8 cellular contexts compared by ENCODE assay signal in the genomic region with DNA sequence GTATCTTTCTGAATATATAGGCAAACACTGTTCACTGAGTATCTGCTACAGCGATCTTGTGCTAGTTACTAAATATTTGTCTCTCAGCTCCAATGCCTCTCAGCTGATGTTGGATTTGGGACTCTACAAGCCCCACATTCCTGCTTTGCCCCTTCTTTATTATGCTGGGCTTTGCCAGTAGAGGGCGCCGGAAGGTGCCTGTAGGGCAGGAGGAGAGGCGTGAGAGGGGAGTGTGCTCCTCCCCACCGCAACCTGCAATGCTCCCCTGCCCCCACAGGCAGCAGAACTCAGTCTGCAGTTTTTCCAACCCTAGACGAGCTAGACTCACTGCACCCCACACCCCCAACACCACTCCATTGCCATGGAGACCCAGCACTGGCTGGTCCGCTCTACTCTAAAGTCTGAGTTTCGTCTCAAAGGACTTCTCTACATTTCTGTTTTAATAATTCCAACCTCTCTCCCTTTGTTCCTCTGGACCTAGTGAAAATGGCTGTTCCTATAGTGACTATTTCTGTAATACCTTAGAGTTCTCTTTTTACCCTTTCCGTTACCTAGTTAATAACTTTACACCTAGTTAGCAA.
DNase-seq lines count a peak whose midpoint lies in the region; ATAC-seq and TF ChIP-seq lines count a peak whose summit lies in the region.

No MANE protein-coding gene starts in this region.

- CTCF ChIA-PET in activated CD8-positive, alpha-beta T cell treated with anti-CD3 and anti-CD28 coated beads for 36 hours (lab: Charles Lee), result interaction anchor here (0.7 kb wide), 1 partner anchor 17 kb away, joined by 3 read pairs; no protein-coding TSS in a partner anchor
- CTCF ChIA-PET in activated CD8-positive, alpha-beta memory T cell treated with anti-CD3 and anti-CD28 coated beads, Interleukin-2, amount 10 ng/mL, durations not matched to agents 7 days and 5 days (lab: Charles Lee), result interaction anchor here (0.8 to 1.0 kb wide), 3 partner anchors 10 to 126 kb away, joined by 3 read pairs; no protein-coding TSS in a partner anchor

- intact Hi-C loops in activated CD8-positive, alpha-beta T cell treated with anti-CD3 and anti-CD28 coated beads for 36 hours (cut with micrococcal nuclease), result no loop called here

- no peaks in the 10 kb centered on the region for H3K27me3 ChIP-seq in Peyer's patch

- H3K9me3 ChIP-seq in Peyer's patch, result no peaks in the 10 kb centered on the region

- peak; percentile 70 for ATAC-seq in GM19043 (IDR thresholded peaks at IDR 0.05; ENCODE audit: low read depth, unreplicated experiment)
- peak; percentile 51 for ATAC-seq in activated CD8-positive, alpha-beta T cell treated with anti-CD3 and anti-CD28 coated beads for 36 hours
- no peak for ATAC-seq in activated CD8-positive, alpha-beta memory T cell treated with anti-CD3 and anti-CD28 coated beads, Interleukin-2, amount 10 ng/mL, durations not matched to agents 7 days and 5 days

- no peaks in the 10 kb centered on the region for H3K36me3 ChIP-seq in Peyer's patch

- peaks cover 1% of the 10 kb centered on the region for H3K27me3 Mint-ChIP-seq in activated CD8-positive, alpha-beta T cell treated with anti-CD3 and anti-CD28 coated beads for 36 hours
- no peaks in the 10 kb centered on the region for H3K27me3 Mint-ChIP-seq in activated CD8-positive, alpha-beta memory T cell treated with anti-CD3 and anti-CD28 coated beads, Interleukin-2, amount 10 ng/mL, durations not matched to agents 7 days and 5 days

- DNase-seq in HPDE6-E6E7 (ENCODE audit: extremely low spot score) (peak; percentile 13), Peyer's patch (no peak), NCI-H2107 (lab: John Stamatoyannopoulos, UW) (no peak)
- DNase-seq in activated CD8-positive, alpha-beta T cell treated with anti-CD3 and anti-CD28 coated beads for 36 hours, result peak; percentile 41
- DNase-seq in stimulated activated CD4-positive, alpha-beta T cell treated with anti-CD3 and anti-CD28 coated beads, Interleukin-15, amount 100 ng/mL, for 24 hours, result peak; percentile 44
- no peak for DNase-seq in activated CD8-positive, alpha-beta memory T cell treated with anti-CD3 and anti-CD28 coated beads, Interleukin-2, amount 10 ng/mL, durations not matched to agents 7 days and 5 days

- TF ChIP-seq CTCF in C4-2B (conservative IDR thresholded peaks at IDR 0.05), result peak; percentile 74
- peak; percentile 52 for TF ChIP-seq CTCF in activated CD8-positive, alpha-beta T cell treated with anti-CD3 and anti-CD28 coated beads for 36 hours (IDR thresholded peaks at IDR 0.05)
- TF ChIP-seq CTCF in Peyer's patch (IDR thresholded peaks at IDR 0.05), result peak in 2 of 6 experiments; percentile 7 to 20

- no peak overlapping the region for H3K4me3 ChIP-seq in Peyer's patch

- no peaks in the 10 kb centered on the region for H3K4me1 ChIP-seq in Peyer's patch

- H3K4me3 Mint-ChIP-seq in activated CD8-positive, alpha-beta T cell treated with anti-CD3 and anti-CD28 coated beads for 36 hours, result no peak overlapping the region
- no peak overlapping the region for H3K4me3 Mint-ChIP-seq in activated CD8-positive, alpha-beta memory T cell treated with anti-CD3 and anti-CD28 coated beads, Interleukin-2, amount 10 ng/mL, durations not matched to agents 7 days and 5 days

- no peak overlapping the region for H3K27ac ChIP-seq in C4-2B
- no peak overlapping the region for H3K27ac ChIP-seq in Peyer's patch

- H3K4me1 Mint-ChIP-seq in activated CD8-positive, alpha-beta T cell treated with anti-CD3 and anti-CD28 coated beads for 36 hours (ENCODE audit: low read depth), result no peaks in the 10 kb centered on the region
- peaks cover under 1% of the 10 kb centered on the region for H3K4me1 Mint-ChIP-seq in activated CD8-positive, alpha-beta memory T cell treated with anti-CD3 and anti-CD28 coated beads, Interleukin-2, amount 10 ng/mL, durations not matched to agents 7 days and 5 days

- no peak for TF ChIP-seq POLR2A in Peyer's patch (IDR thresholded peaks at IDR 0.05)

- no peak overlapping the region for H3K27ac Mint-ChIP-seq in activated CD8-positive, alpha-beta T cell treated with anti-CD3 and anti-CD28 coated beads for 36 hours
- H3K27ac Mint-ChIP-seq in activated CD8-positive, alpha-beta memory T cell treated with anti-CD3 and anti-CD28 coated beads, Interleukin-2, amount 10 ng/mL, durations not matched to agents 7 days and 5 days, result no peak overlapping the region

- H3K9me3 Mint-ChIP-seq in activated CD8-positive, alpha-beta T cell treated with anti-CD3 and anti-CD28 coated beads for 36 hours, result no peaks in the 10 kb centered on the region
- H3K9me3 Mint-ChIP-seq in activated CD8-positive, alpha-beta memory T cell treated with anti-CD3 and anti-CD28 coated beads, Interleukin-2, amount 10 ng/mL, durations not matched to agents 7 days and 5 days (ENCODE audit: low read depth), result no peaks in the 10 kb centered on the region

- POLR2A ChIA-PET in activated CD8-positive, alpha-beta T cell treated with anti-CD3 and anti-CD28 coated beads for 36 hours (lab: Charles Lee), result no interaction called here

- H3K36me3 Mint-ChIP-seq in activated CD8-positive, alpha-beta T cell treated with anti-CD3 and anti-CD28 coated beads for 36 hours (ENCODE audit: low read depth), result no peaks in the 10 kb centered on the region
- H3K36me3 Mint-ChIP-seq in activated CD8-positive, alpha-beta memory T cell treated with anti-CD3 and anti-CD28 coated beads, Interleukin-2, amount 10 ng/mL, durations not matched to agents 7 days and 5 days, result no peaks in the 10 kb centered on the region

Comparison
In these comparisons a context has a peak if more than half of its experiments do, and no peak if none do; other contexts are left out.
1. DNase-seq: peak in HPDE6-E6E7 (single experiment), activated CD8-positive, alpha-beta T cell treated with anti-CD3 and anti-CD28 coated beads for 36 hours (single experiment) and stimulated activated CD4-positive, alpha-beta T cell treated with anti-CD3 and anti-CD28 coated beads, Interleukin-15, amount 100 ng/mL, for 24 hours (single experiment); none in Peyer's patch (0 of 3), activated CD8-positive, alpha-beta memory T cell treated with anti-CD3 and anti-CD28 coated beads, Interleukin-2, amount 10 ng/mL, durations not matched to agents 7 days and 5 days (single experiment) and NCI-H2107 (single experiment).